ENCODE assay signal across 24 cellular contexts in genomic region chr15:57319226-57319918, GRCh38. TPM values are rescaled to one million over a fixed set of nuclear protein-coding genes. Genes with fewer than 3 reads are reported as not detected.
DNase-seq lines count a peak whose midpoint lies in the region; ATAC-seq and TF ChIP-seq lines count a peak whose summit lies in the region.
"Had no signal": no experiment of that assay in that cellular context is flagged by ENCODE, and none has a peak within 500 bp of the region (broad histone marks: within the 10 kb centered on the region; RNA-seq: fewer than 3 reads in every experiment).

No MANE protein-coding gene starts in this region.

- DNase-seq in NCI-H1417 (lab: John Stamatoyannopoulos, UW), result peak; percentile 25 to 96 (median 94)
- DNase-seq in NCI-H2107 treated with DMSO at 0.1 percent for 48 hours (lab: John Stamatoyannopoulos, UW; ENCODE audit: unreplicated experiment), result peak; percentile 66
- DNase-seq in WTC11 (ENCODE audit: low spot score), result no peak
- no peak for DNase-seq in glutamatergic neuron
- DNase-seq: activated CD4-positive, alpha-beta T cell treated with anti-CD3 and anti-CD28 coated beads for 4 hours; activated CD8-positive, alpha-beta memory T cell treated with anti-CD3 and anti-CD28 coated beads for 24 hours; activated T-cell treated with anti-CD3 and anti-CD28 coated beads, Interleukin-2, amount 50 U/mL, for 4 hours; CD4-positive, alpha-beta T cell; cerebellar nuclear complex; DMS153; effector memory CD4-positive, alpha-beta T cell; foreskin fibroblast; heart right ventricle; left colon; mesendoderm; NCI-H1105 treated with DMSO at 0.1 percent for 48 hours; Peyer's patch; stimulated activated CD4-positive, alpha-beta T cell treated with anti-CD3 and anti-CD28 coated beads, Interleukin-2, amount 100 ng/mL, for 48 hours had no signal

- H3K27ac Mint-ChIP-seq in WTC11 (no peak overlapping the region), glutamatergic neuron (ENCODE audit: unreplicated experiment) (no peak overlapping the region)
- no peak overlapping the region for H3K27ac Mint-ChIP-seq in stimulated activated memory B cell treated with anti-CD40 and anti-IgM and Interleukin-4, amounts not matched to agents 10 μg/mL and 1 μg/mL and 100 μg/mL, for 72 hours
- H3K27ac Mint-ChIP-seq: CD4-positive, alpha-beta T cell; IgD-negative memory B cell; stimulated activated effector memory CD8-positive, alpha-beta T cell treated with anti-CD3 and anti-CD28 coated beads, Interleukin-12 subunit alpha, Interleukin-12 subunit beta, amount 100 ng/mL, for 72 hours had no signal

- H3K9me3 Mint-ChIP-seq in WTC11 (no peaks in the 10 kb centered on the region), glutamatergic neuron (ENCODE audit: unreplicated experiment) (peaks cover 2% of the 10 kb centered on the region)
- H3K9me3 Mint-ChIP-seq in stimulated activated memory B cell treated with anti-CD40 and anti-IgM and Interleukin-4, amounts not matched to agents 10 μg/mL and 1 μg/mL and 100 μg/mL, for 72 hours, result no peaks in the 10 kb centered on the region
- H3K9me3 Mint-ChIP-seq: activated T-cell treated with anti-CD3 and anti-CD28 coated beads, Interleukin-2, amount 50 U/mL, for 4 hours; CD4-positive, alpha-beta T cell; IgD-negative memory B cell; stimulated activated effector memory CD8-positive, alpha-beta T cell treated with anti-CD3 and anti-CD28 coated beads, Interleukin-12 subunit alpha, Interleukin-12 subunit beta, amount 100 ng/mL, for 72 hours had no signal

- CTCF ChIA-PET in WTC11 (lab: Charles Lee), result interaction anchor here (0.5 to 2.0 kb wide), 3 partner anchors 8 to 470 kb away, joined by 3 to 6 read pairs (median 4); no protein-coding TSS in a partner anchor

- no peak overlapping the region for H3K4me3 Mint-ChIP-seq in WTC11
- H3K4me3 Mint-ChIP-seq in stimulated activated memory B cell treated with anti-CD40 and anti-IgM and Interleukin-4, amounts not matched to agents 10 μg/mL and 1 μg/mL and 100 μg/mL, for 72 hours, result no peak overlapping the region
- no peak overlapping the region for H3K4me3 Mint-ChIP-seq in glutamatergic neuron (ENCODE audit: unreplicated experiment)
- H3K4me3 Mint-ChIP-seq: activated T-cell treated with anti-CD3 and anti-CD28 coated beads, Interleukin-2, amount 50 U/mL, for 4 hours; CD4-positive, alpha-beta T cell; stimulated activated effector memory CD8-positive, alpha-beta T cell treated with anti-CD3 and anti-CD28 coated beads, Interleukin-12 subunit alpha, Interleukin-12 subunit beta, amount 100 ng/mL, for 72 hours had no signal

- H3K4me1 Mint-ChIP-seq in WTC11, result peaks cover 37% of the 10 kb centered on the region
- peaks cover 26% of the 10 kb centered on the region for H3K4me1 Mint-ChIP-seq in stimulated activated memory B cell treated with anti-CD40 and anti-IgM and Interleukin-4, amounts not matched to agents 10 μg/mL and 1 μg/mL and 100 μg/mL, for 72 hours
- H3K4me1 Mint-ChIP-seq in glutamatergic neuron (ENCODE audit: low read depth, unreplicated experiment), result peaks cover 8% of the 10 kb centered on the region

- TF ChIP-seq CTCF in WTC11 (IDR thresholded peaks at IDR 0.05), result no peak
- TF ChIP-seq CTCF in glutamatergic neuron (IDR thresholded peaks at IDR 0.05; ENCODE audit: partially characterized antibody, unreplicated experiment), result no peak

- H3K36me3 Mint-ChIP-seq in WTC11 (no peaks in the 10 kb centered on the region), glutamatergic neuron (ENCODE audit: unreplicated experiment) (no peaks in the 10 kb centered on the region)
- peaks cover 4% of the 10 kb centered on the region for H3K36me3 Mint-ChIP-seq in stimulated activated memory B cell treated with anti-CD40 and anti-IgM and Interleukin-4, amounts not matched to agents 10 μg/mL and 1 μg/mL and 100 μg/mL, for 72 hours
- H3K36me3 Mint-ChIP-seq: stimulated activated effector memory CD8-positive, alpha-beta T cell treated with anti-CD3 and anti-CD28 coated beads, Interleukin-12 subunit alpha, Interleukin-12 subunit beta, amount 100 ng/mL, for 72 hours had no signal

- POLR2A ChIA-PET in WTC11 (lab: Charles Lee), result interaction anchor here (0.6 kb wide), 1 partner anchor 127 kb away, joined by 5 read pairs; no protein-coding TSS in a partner anchor

- ATAC-seq in WTC11 (no peak), GM21737 (IDR thresholded peaks at IDR 0.05; ENCODE audit: unreplicated experiment) (no peak), GM21381 (IDR thresholded peaks at IDR 0.05; ENCODE audit: unreplicated experiment) (no peak)
- ATAC-seq in stimulated activated memory B cell treated with anti-CD40 and anti-IgM and Interleukin-4, amounts not matched to agents 10 μg/mL and 1 μg/mL and 100 μg/mL, for 72 hours, result peak; percentile 22
- ATAC-seq: activated T-cell treated with anti-CD3 and anti-CD28 coated beads, Interleukin-2, amount 50 U/mL, for 4 hours; left colon; stimulated activated effector memory CD8-positive, alpha-beta T cell treated with anti-CD3 and anti-CD28 coated beads, Interleukin-12 subunit alpha, Interleukin-12 subunit beta, amount 100 ng/mL, for 72 hours had no signal

- no peaks in the 10 kb centered on the region; the same call in 1 of the 2 replicates for H3K27me3 Mint-ChIP-seq in WTC11 (ENCODE audit: low read depth)
- H3K27me3 Mint-ChIP-seq in stimulated activated memory B cell treated with anti-CD40 and anti-IgM and Interleukin-4, amounts not matched to agents 10 μg/mL and 1 μg/mL and 100 μg/mL, for 72 hours, result no peaks in the 10 kb centered on the region
- peaks cover 2% of the 10 kb centered on the region for H3K27me3 Mint-ChIP-seq in glutamatergic neuron (ENCODE audit: unreplicated experiment)
- H3K27me3 Mint-ChIP-seq: CD4-positive, alpha-beta T cell; IgD-negative memory B cell had no signal

TF ChIP-seq in WTC11, 78 proteins besides CTCF, POLR2A, EP300 and RAD21 (continues in another document):
- TF ChIP-seq STAT6 (CRISPR knock-in tag; conservative IDR thresholded peaks at IDR 0.05; ENCODE audit: low read depth), result no peak
- no peak for TF ChIP-seq CBFB (CRISPR knock-in tag; IDR thresholded peaks at IDR 0.05; ENCODE audit: low read depth)
- TF ChIP-seq ZNF425 (CRISPR knock-in tag; conservative IDR thresholded peaks at IDR 0.05), result no peak
- TF ChIP-seq OVOL2 (CRISPR knock-in tag; IDR thresholded peaks at IDR 0.05; ENCODE audit: borderline replicate concordance), result no peak
- TF ChIP-seq E2F5 (CRISPR knock-in tag; IDR thresholded peaks at IDR 0.05), result no peak
- no peak for TF ChIP-seq SP1 (CRISPR knock-in tag; conservative IDR thresholded peaks at IDR 0.05)
- no peak for TF ChIP-seq GABPB1 (CRISPR knock-in tag; IDR thresholded peaks at IDR 0.05)
- no peak for TF ChIP-seq ATF1 (CRISPR knock-in tag; IDR thresholded peaks at IDR 0.05)
- TF ChIP-seq ATF2 (CRISPR knock-in tag; IDR thresholded peaks at IDR 0.05; ENCODE audit: borderline replicate concordance, low read depth), result no peak

RNA-seq across cellular contexts. Expression of gene CGNL1, which starts 56.9 kb away (rescaled TPM):
- 57.3 to 69.5 TPM (median 67.1 TPM) in 3 replicates for total RNA-seq in WTC11 (2021)
- total RNA-seq in glutamatergic neuron (ENCODE audit: unreplicated experiment), result 5.4 TPM
- total RNA-seq: CD4-positive, alpha-beta T cell; T-helper 1 cell treated with Interleukin-12 subunit alpha and Interleukin-12 subunit beta and Interleukin-4 antibody, amounts not matched to agents 30 ng/mL and 1 ng/mL, for 36 hours had no signal

Comparison
In these comparisons a context has a peak if more than half of its experiments do, and no peak if none do; other contexts are left out.
1. DNase-seq: peak in NCI-H1417 (3 of 3) and NCI-H2107 treated with DMSO at 0.1 percent for 48 hours (single experiment); none in WTC11 (single experiment) and glutamatergic neuron (single experiment).